9 cellular contexts compared by ENCODE assay signal in the genomic region with DNA sequence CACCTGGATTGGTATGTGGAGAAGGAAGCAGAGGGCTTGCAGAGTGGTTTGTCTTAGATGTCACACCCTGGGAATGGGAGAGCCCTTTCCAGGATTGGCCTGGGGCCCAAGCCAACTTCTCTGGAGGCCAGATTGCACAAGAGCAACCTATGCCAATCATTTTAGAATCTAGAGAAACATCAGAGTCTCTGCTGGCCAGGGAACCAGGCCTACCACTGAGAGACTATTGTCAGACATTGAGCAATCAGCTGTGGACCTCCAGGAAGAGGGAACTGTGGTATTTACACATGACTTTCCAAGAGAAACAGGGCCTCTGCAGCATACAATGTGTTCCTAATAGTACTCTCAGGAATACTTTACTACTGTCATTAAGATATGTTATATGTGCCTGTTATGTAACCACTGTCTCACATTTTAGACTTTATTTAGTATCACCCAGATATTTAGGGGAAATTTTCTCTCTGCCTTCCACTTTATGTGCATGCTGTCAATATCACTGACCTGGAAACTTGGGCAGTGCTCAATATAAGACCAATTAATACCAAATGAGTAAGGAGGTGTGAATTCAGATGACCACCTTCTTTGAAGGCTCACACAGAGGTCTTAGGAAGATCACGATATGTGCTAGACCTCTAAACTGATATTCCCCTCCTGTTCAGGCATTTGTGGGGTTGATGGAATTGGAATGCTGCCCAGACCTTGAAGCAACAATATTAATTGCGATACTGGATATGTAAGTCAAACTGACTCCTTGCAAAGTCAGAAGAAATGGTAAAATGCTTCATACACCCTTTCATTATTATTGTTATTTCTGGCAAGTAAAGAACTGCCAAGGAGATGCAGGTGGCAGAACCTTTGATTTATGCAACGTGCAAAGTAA. TPM values are rescaled to one million over a fixed set of nuclear protein-coding genes. Genes with fewer than 3 reads are reported as not detected.
DNase-seq lines count a peak whose midpoint lies in the region; ATAC-seq and TF ChIP-seq lines count a peak whose summit lies in the region.
"Had no signal": no experiment of that assay in that cellular context is flagged by ENCODE, and none has a peak within 500 bp of the region (broad histone marks: within the 10 kb centered on the region; RNA-seq: fewer than 3 reads in every experiment).

No MANE protein-coding gene starts in this region.

- no peak overlapping the region for H3K27ac Mint-ChIP-seq in natural killer cell treated with Interleukin-12 subunit alpha and Interleukin-12 subunit beta and Interleukin-15 and Interleukin-18, amount 100 ng/mL, for 72 hours

- ATAC-seq in natural killer cell treated with Interleukin-12 subunit alpha and Interleukin-12 subunit beta and Interleukin-15 and Interleukin-18, amount 100 ng/mL, for 72 hours = no peak
- ATAC-seq in GM18505 (IDR thresholded peaks at IDR 0.05; ENCODE audit: unreplicated experiment) = no peak

- H3K4me3 Mint-ChIP-seq in natural killer cell treated with Interleukin-12 subunit alpha and Interleukin-12 subunit beta and Interleukin-15 and Interleukin-18, amount 100 ng/mL, for 72 hours = no peak overlapping the region

- in situ Hi-C loops in GM13976 (cut with MboI; ENCODE audit: low sequenced_read_pairs, unreplicated experiment) = no loop called here

- peak; percentile 34 for DNase-seq in Ammon's horn (ENCODE audit: low spot score)
- peak; percentile 67 for DNase-seq in NCI-H146 (lab: John Stamatoyannopoulos, UW)
- peak; percentile 71 for DNase-seq in dedifferentiated amniotic fluid mesenchymal stem cell (ENCODE audit: extremely low spot score)
- peak; percentile 3 to 69 for DNase-seq in lung microvascular endothelial cell (ENCODE audit: low read depth in 2 of 2)
- no peak for DNase-seq in natural killer cell treated with Interleukin-12 subunit alpha and Interleukin-12 subunit beta and Interleukin-15 and Interleukin-18, amount 100 ng/mL, for 72 hours (ENCODE audit: low spot score)
- DNase-seq in GM13976 (ENCODE audit: low spot score) = no peak
- DNase-seq in T1000 (lab: John Stamatoyannopoulos, UW) = no peak
- DNase-seq: activated CD4-positive, alpha-beta T cell treated with anti-CD3 and anti-CD28 coated beads, Interleukin-2, amount 50 U/mL, for 48 hours had no signal

- TF ChIP-seq CTCF in GM13976 (IDR thresholded peaks at IDR 0.05; ENCODE audit: borderline replicate concordance, control extremely low read depth, extremely low read depth, insufficient read depth, missing control alignments) = no peak

- TF ChIP-seq POLR2A in GM18505 (IDR thresholded peaks at IDR 0.05; ENCODE audit: borderline replicate concordance, extremely low read depth, insufficient read depth, insufficient read length) = no peak

- H3K9me3 Mint-ChIP-seq in natural killer cell treated with Interleukin-12 subunit alpha and Interleukin-12 subunit beta and Interleukin-15 and Interleukin-18, amount 100 ng/mL, for 72 hours = peaks cover 6% of the 10 kb centered on the region

- no peaks in the 10 kb centered on the region for H3K27me3 Mint-ChIP-seq in natural killer cell treated with Interleukin-12 subunit alpha and Interleukin-12 subunit beta and Interleukin-15 and Interleukin-18, amount 100 ng/mL, for 72 hours

- H3K4me1 Mint-ChIP-seq in natural killer cell treated with Interleukin-12 subunit alpha and Interleukin-12 subunit beta and Interleukin-15 and Interleukin-18, amount 100 ng/mL, for 72 hours (ENCODE audit: low read depth in 2 of 2) = no peaks in the 10 kb centered on the region

- H3K36me3 Mint-ChIP-seq in natural killer cell treated with Interleukin-12 subunit alpha and Interleukin-12 subunit beta and Interleukin-15 and Interleukin-18, amount 100 ng/mL, for 72 hours = peaks cover 8% of the 10 kb centered on the region

RNA-seq across cellular contexts. Expression of a gene that starts 20.5 kb away (rescaled TPM):
- total RNA-seq in lung microvascular endothelial cell = 0.65 and 2.6 TPM in 2 replicates
- total RNA-seq in natural killer cell treated with Interleukin-12 subunit alpha and Interleukin-12 subunit beta and Interleukin-15 and Interleukin-18, amount 100 ng/mL, for 72 hours = 10 to 100 TPM in 1 of 2 donors, 1 to 10 TPM in 1; 4.8 to 18.3 TPM

RNA-seq across cellular contexts. Expression of a gene that starts 50.9 kb away (rescaled TPM):
- total RNA-seq in lung microvascular endothelial cell = 4.1 and 7.7 TPM in 2 replicates
- total RNA-seq in natural killer cell treated with Interleukin-12 subunit alpha and Interleukin-12 subunit beta and Interleukin-15 and Interleukin-18, amount 100 ng/mL, for 72 hours = 10 to 100 TPM; 20.6 to 23.0 TPM

Comparison
In these comparisons a context has a peak if more than half of its experiments do, and no peak if none do; other contexts are left out.
1. DNase-seq: peak in Ammon's horn (single experiment), NCI-H146 (single experiment), dedifferentiated amniotic fluid mesenchymal stem cell (single experiment) and lung microvascular endothelial cell (2 of 2); none in natural killer cell treated with Interleukin-12 subunit alpha and Interleukin-12 subunit beta and Interleukin-15 and Interleukin-18, amount 100 ng/mL, for 72 hours (single experiment), GM13976 (single experiment) and T1000 (single experiment).